25 cellular contexts compared by ENCODE assay signal in the genomic region with DNA sequence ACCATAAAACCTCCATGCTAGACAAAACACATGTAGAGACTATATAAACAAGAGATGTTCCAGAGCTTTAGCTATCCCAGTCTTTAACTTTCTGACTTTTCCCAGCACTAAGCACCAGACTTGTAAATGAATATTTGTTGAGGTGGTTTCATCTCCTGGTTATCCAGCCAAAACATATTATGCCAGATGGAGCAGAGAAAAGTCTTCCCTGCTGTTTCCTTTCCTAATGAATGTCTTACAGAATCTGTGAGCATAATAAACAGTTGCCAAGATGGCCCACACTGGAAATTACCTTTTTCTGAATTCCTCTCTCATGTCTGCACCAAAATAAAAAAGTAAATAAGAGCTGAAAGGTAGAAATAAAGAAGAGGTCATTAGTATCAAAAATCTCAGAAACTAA.
DNase-seq lines count a peak whose midpoint lies in the region; FAIRE-seq and TF ChIP-seq lines count a peak whose summit lies in the region.
"Had no signal": no experiment of that assay in that cellular context is flagged by ENCODE, and none has a peak within 500 bp of the region (broad histone marks: within the 10 kb centered on the region; RNA-seq: fewer than 3 reads in every experiment).

No MANE protein-coding gene starts in this region.

- H3K9me3 ChIP-seq in kidney (ENCODE audit: control insufficient read depth in 1 of 2, low read length in 2 of 2): no peaks in the 10 kb centered on the region
- H3K9me3 ChIP-seq: A549, BE2C had no signal

- no peaks in the 10 kb centered on the region for H3K36me3 ChIP-seq in kidney (ENCODE audit: control insufficient read depth in 1 of 2, insufficient read depth in 2 of 2, low read length in 2 of 2)
- H3K36me3 ChIP-seq: BE2C; BLaER1 treated with 17β-estradiol and CSF1 and Interleukin-3, amounts not matched to agents 10 nM and 100 nM had no signal

- DNase-seq in DMS 273 (lab: John Stamatoyannopoulos, UW; ENCODE audit: unreplicated experiment) (peak; percentile 51), NCI-H2171 (lab: John Stamatoyannopoulos, UW) (peak; percentile 3), NCI-H446 treated with DMSO at 0.1 percent for 48 hours (lab: John Stamatoyannopoulos, UW) (peak; percentile 95), cerebellar cortex (ENCODE audit: low spot score) (peak; percentile 69), DMS114 treated with DMSO at 0.1 percent for 48 hours (lab: John Stamatoyannopoulos, UW; ENCODE audit: unreplicated experiment) (no peak), 8988T (no peak), inferior parietal cortex (ENCODE audit: extremely low spot score) (no peak), kidney (no peak)
- DNase-seq: ACHN; AML-193; BE2C; CD4-positive, alpha-beta T cell; CD8-positive, alpha-beta memory T cell; DMS79; EL; GF-D8; H9 had no signal

- no peak overlapping the region for H3K4me3 ChIP-seq in kidney (ENCODE audit: low read length in 2 of 2)
- H3K4me3 ChIP-seq: A549; BLaER1 treated with 17β-estradiol and CSF1 and Interleukin-3, amounts not matched to agents 10 nM and 100 nM; GM23338 had no signal

- no peaks in the 10 kb centered on the region for H3K4me1 ChIP-seq in kidney (ENCODE audit: control insufficient read depth in 1 of 2, insufficient read depth in 1 of 2, low read depth in 1 of 2, low read length in 2 of 2)
- H3K4me1 ChIP-seq: A549; BE2C; BLaER1 treated with 17β-estradiol and CSF1 and Interleukin-3, amounts not matched to agents 10 nM and 100 nM had no signal

- no peak for FAIRE-seq in kidney (lab: Jason Lieb, UNC)
- FAIRE-seq: A549, D721Med, GM12891, GM18507, GM19239 had no signal

- no peak for TF ChIP-seq CTCF in kidney (IDR thresholded peaks at IDR 0.05; ENCODE audit: borderline replicate concordance, extremely low read depth, insufficient read depth)

- intact Hi-C loops in kidney (cut with DNase I): no loop called here

- H3K27ac ChIP-seq in kidney (ENCODE audit: low read depth in 2 of 2, low read length in 2 of 2): no peak overlapping the region
- H3K27ac ChIP-seq: 22Rv1; A549; BLaER1 treated with 17β-estradiol and CSF1 and Interleukin-3, amounts not matched to agents 10 nM and 100 nM had no signal

- no peak overlapping the region for H3K9ac ChIP-seq in kidney (ENCODE audit: low read length in 2 of 2)
- H3K9ac ChIP-seq: BLaER1 treated with 17β-estradiol and CSF1 and Interleukin-3, amounts not matched to agents 10 nM and 100 nM had no signal

Comparison
In these comparisons a context has a peak if more than half of its experiments do, and no peak if none do; other contexts are left out.
1. DNase-seq: peak in DMS 273 (single experiment), NCI-H2171 (single experiment), NCI-H446 treated with DMSO at 0.1 percent for 48 hours (single experiment) and cerebellar cortex (single experiment); none in DMS114 treated with DMSO at 0.1 percent for 48 hours (single experiment), 8988T (single experiment), inferior parietal cortex (single experiment) and kidney (single experiment).